In the genomic region with DNA sequence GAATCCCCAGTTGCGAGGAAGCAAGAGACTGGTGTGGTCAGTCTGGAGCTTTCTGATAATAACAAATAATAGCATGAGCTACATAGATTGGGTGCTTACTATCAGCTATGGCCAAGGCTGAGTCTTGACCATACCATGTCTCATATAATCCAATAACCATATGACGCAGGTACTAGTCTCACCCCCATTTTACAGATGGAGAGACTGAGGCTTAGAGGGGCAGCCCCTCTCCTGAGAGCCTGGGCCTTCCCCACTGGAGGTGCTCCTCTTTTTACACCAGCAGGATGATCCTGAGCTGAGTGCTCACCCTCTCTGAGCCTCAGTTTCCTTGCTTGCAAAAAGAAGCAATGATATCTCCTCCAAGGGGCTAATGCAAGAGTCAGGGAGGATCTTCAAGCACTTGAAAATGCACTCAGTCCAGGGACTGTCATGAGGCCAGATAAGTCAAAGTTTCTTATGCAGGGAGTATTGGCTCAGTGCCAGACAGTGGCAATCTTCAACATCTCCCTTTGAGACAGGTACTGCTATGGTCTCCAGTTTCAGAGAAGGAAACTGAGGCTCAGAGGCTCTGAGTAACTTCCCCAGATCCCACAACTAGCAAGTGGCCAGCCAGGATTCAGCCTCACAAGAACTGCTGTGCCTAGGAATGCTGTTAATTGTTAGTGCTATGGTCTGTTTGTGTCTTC, we compare ENCODE assay signal across 18 cellular contexts.
DNase-seq lines count a peak whose midpoint lies in the region; ATAC-seq, FAIRE-seq and TF ChIP-seq lines count a peak whose summit lies in the region.
"Had no signal": no experiment of that assay in that cellular context is flagged by ENCODE, and none has a peak within 500 bp of the region (broad histone marks: within the 10 kb centered on the region; RNA-seq: fewer than 3 reads in every experiment).

No MANE protein-coding gene starts in this region.

- no TSS peak for BruUV-seq in K562 (replicated peaks; lab: Mats Ljungman, UMichigan)

- H3K4me3 ChIP-seq in K562: no peak overlapping the region
- H3K4me3 ChIP-seq: GM23248, Peyer's patch, SJSA1 had no signal

- ATAC-seq in Right ventricle myocardium inferior (no peak), K562 (no peak; the same call in 2 of the 3 replicates)
- no peak for ATAC-seq in activated CD4-positive, CD25-positive, alpha-beta regulatory T cell treated with anti-CD3 and anti-CD28 coated beads, Interleukin-2, amount 50 U/mL, for 24 hours

- no peak overlapping the region for H3K9ac ChIP-seq in K562 (ENCODE audit: insufficient read depth in 1 of 2, low read depth in 2 of 2, low read length in 2 of 2)
- H3K9ac ChIP-seq: GM23248, KMS-11 had no signal

- TF ChIP-seq POLR2A in K562 (conservative IDR thresholded peaks at IDR 0.05): no peak

- peaks cover 0 to 10% of the 10 kb centered on the region in 2 experiments; a peak in 4 of 5 replicates for H3K27me3 ChIP-seq in K562 (ENCODE audit: control insufficient read depth in 2 of 2, insufficient read depth in 2 of 2, low read length in 2 of 2)
- H3K27me3 ChIP-seq: Peyer's patch, SJSA1 had no signal

- CTCF ChIA-PET in K562 (lab: Yijun Ruan, JAX; ENCODE audit: low intra/inter-chr PET ratio): no interaction called here

- TF ChIP-seq EP300 in K562 (IDR thresholded peaks at IDR 0.05; ENCODE audit: low read length): no peak

- H3K36me3 ChIP-seq in K562 (ENCODE audit: control insufficient read depth, insufficient read depth, low read length): no peaks in the 10 kb centered on the region
- H3K36me3 ChIP-seq: Peyer's patch, SJSA1 had no signal

- H3K4me1 ChIP-seq in K562 (replicated peaks in 1 of 2; ENCODE audit: control insufficient read depth in 2 of 2, insufficient read depth in 2 of 2, low read length in 2 of 2): peaks cover 6 to 9% of the 10 kb centered on the region in 2 experiments; a peak in 3 of 5 replicates
- H3K4me1 ChIP-seq: Peyer's patch, SJSA1 had no signal

- no peaks in the 10 kb centered on the region; the same call in 1 of the 2 replicates for H4K20me1 ChIP-seq in K562 (replicated peaks; ENCODE audit: control insufficient read depth, insufficient read depth, low read length)

- H3K79me2 ChIP-seq in K562 (ENCODE audit: control insufficient read depth, insufficient read depth, low read length): no peaks in the 10 kb centered on the region

- POLR2A ChIA-PET in K562 (lab: Yijun Ruan, JAX): no interaction called here

- no peaks in the 10 kb centered on the region for H3K9me3 ChIP-seq in K562 (replicated peaks; ENCODE audit: control insufficient read depth, insufficient read depth, low read depth, low read length)
- H3K9me3 ChIP-seq: Peyer's patch, SJSA1 had no signal

- peaks cover 4% of the 10 kb centered on the region for H3K9me1 ChIP-seq in K562 (ENCODE audit: control insufficient read depth, insufficient read depth, low read length)

- H2AFZ ChIP-seq in K562 (ENCODE audit: low read depth, low read length): 0 out of 2 replicates have a peak overlapping the region, but pooled peaks have one; percentile 40
- H2AFZ ChIP-seq: GM23248 had no signal

- no peak for TF ChIP-seq RAD21 in K562 (CRISPR knock-in tag; conservative IDR thresholded peaks at IDR 0.05 in 1 of 2, IDR thresholded peaks at IDR 0.05 in 1 of 2)

- H3K27ac ChIP-seq in K562 (ENCODE audit: extremely low read depth, low read depth, low read length): no peak overlapping the region
- H3K27ac ChIP-seq: GM23248, KMS-11, Peyer's patch, SJSA1 had no signal

- DNase-seq in cardiac septum (ENCODE audit: low spot score) (peak; percentile 46), Right ventricle myocardium inferior (ENCODE audit: missing footprints) (no peak), NCI-H69 (lab: John Stamatoyannopoulos, UW) (peak; percentile 5), K562 (ENCODE audit: extremely low read depth in 1 of 4, low spot score in 3 of 4) (peak in 2 of 4 experiments; percentile 11 to 24), mesenteric fat pad (ENCODE audit: low spot score) (peak; percentile 14), NCI-H1105 treated with DMSO at 0.1 percent for 48 hours (lab: John Stamatoyannopoulos, UW) (no peak)
- DNase-seq: CD4-positive, CD25-positive, alpha-beta regulatory T cell; GM23248; H9; HFFc6; NCI-H1105; NCI-H2081 treated with DMSO at 0.1 percent for 48 hours; NCI-H345; Peyer's patch; T-helper 1 cell had no signal

- no peak for FAIRE-seq in K562 (lab: Jason Lieb, UNC)

- in situ Hi-C loops in K562 (cut with MboI): no loop called here

- 6% methylated on average over 2 of the region's 2 CpGs for WGBS in K562 (ENCODE audit: insufficient coverage, low coverage, missing lambda C conversion rate)

- no peak for TF ChIP-seq CTCF in K562 (IDR thresholded peaks at IDR 0.05 in 2 of 3, conservative IDR thresholded peaks at IDR 0.05 in 1 of 3; ENCODE audit: insufficient read depth in 2 of 3, low read depth in 1 of 3, low read length in 3 of 3)

- intact Hi-C loops in cardiac septum (cut with DNase I) (no loop called here), Right ventricle myocardium inferior (cut with DNase I) (no loop called here), K562 (cut with micrococcal nuclease) (no loop called here)

- peak overlapping the region; percentile 52 for H3K4me2 ChIP-seq in K562 (ENCODE audit: insufficient read depth, low read length)
- H3K4me2 ChIP-seq: KMS-11 had no signal

TF ChIP-seq in K562, 482 proteins besides CTCF, POLR2A, EP300 and RAD21 (continues in another document):
- no peak for TF ChIP-seq ZNF668 (CRISPR knock-in tag; IDR thresholded peaks at IDR 0.05)
- peak; percentile 39; the same call in 1 of the 2 replicates for TF ChIP-seq ZNF24 (IDR thresholded peaks at IDR 0.05)
- TF ChIP-seq FOXP1 (CRISPR knock-in tag; IDR thresholded peaks at IDR 0.05): no peak
- TF ChIP-seq HDAC6 (IDR thresholded peaks at IDR 0.05; ENCODE audit: low read depth, low read length): no peak
- peak; percentile 96 for TF ChIP-seq NFIC (IDR thresholded peaks at IDR 0.05)
- TF ChIP-seq BACH1 (tag; IDR thresholded peaks at IDR 0.05): no peak
- TF ChIP-seq ZNF23 (CRISPR knock-in tag; IDR thresholded peaks at IDR 0.05): no peak
- TF ChIP-seq, protein P1, sequence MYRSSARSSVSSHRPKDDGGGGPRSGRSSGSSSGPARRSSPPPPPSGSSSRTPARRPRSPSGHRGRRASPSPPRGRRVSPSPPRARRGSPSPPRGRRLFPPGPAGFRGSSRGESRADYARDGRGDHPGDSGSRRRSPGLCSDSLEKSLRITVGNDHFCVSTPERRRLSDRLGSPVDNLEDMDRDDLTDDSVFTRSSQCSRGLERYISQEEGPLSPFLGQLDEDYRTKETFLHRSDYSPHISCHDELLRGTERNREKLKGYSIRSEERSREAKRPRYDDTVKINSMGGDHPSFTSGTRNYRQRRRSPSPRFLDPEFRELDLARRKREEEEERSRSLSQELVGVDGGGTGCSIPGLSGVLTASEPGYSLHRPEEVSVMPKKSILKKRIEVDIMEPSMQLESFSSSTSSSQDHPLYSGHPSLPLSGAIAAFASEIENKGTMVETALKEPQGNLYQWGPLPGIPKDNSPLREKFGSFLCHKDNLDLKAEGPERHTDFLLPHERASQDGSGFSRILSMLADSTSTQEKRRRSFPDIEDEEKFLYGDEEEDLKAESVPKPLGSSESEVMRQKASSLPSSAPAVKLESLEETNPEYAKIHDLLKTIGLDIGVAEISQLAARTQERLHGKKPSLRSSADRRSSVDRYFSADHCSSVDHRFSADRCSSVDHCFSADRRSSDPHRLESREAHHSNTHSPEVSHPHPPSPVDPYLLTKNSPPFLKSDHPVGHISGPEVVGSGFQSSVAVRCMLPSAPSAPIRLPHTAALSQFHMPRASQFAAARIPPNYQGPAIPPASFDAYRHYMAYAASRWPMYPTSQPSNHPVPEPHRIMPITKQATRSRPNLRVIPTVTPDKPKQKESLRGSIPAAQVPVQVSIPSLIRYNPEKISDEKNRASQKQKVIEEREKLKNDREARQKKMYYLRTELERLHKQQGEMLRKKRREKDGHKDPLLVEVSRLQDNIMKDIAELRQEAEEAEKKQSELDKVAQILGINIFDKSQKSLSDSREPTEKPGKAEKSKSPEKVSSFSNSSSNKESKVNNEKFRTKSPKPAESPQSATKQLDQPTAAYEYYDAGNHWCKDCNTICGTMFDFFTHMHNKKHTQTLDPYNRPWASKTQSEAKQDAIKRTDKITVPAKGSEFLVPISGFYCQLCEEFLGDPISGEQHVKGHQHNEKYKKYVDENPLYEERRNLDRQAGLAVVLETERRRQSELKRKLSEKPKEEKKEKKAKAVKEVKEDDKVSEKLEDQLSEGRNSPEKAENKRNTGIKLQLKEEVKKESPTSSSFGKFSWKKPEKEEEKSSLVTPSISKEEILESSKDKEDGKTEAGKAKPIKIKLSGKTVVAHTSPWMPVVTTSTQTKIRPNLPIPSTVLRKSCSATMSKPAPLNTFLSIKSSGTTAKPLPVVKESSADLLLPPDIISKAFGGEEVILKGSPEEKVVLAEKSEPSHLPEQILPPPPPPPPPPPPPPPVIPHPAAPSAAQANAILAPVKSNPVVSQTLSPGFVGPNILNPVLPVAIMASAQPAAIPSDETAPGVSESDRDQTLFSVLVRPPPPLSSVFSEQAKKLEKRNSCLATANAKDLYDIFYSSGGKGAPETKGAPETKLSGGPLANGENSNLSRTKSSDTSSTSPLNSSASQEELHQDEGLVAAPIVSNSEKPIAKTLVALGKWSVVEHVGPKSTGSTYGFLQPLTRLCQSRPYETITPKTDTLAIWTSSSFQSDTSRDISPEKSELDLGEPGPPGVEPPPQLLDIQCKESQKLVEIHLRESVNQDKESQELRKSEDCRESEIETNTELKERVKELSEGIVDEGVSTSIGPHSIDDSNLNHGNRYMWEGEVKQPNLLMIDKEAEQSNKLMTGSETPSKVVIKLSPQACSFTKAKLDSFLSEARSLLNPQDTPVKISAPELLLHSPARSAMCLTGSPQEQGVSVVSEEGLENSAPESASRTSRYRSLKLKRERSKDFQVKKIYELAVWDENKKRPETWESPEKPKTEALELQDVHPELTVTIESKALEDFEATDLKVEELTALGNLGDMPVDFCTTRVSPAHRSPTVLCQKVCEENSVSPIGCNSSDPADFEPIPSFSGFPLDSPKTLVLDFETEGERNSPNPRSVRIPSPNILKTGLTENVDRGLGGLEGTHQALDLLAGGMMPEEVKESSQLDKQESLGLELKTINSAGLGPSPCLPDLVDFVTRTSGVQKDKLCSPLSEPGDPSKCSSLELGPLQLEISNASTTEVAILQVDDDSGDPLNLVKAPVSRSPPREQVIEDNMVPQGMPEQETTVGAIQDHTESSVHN (IDR thresholded peaks at IDR 0.05; ENCODE audit: borderline replicate concordance in 1 of 2, low read depth in 1 of 2): no peak
- TF ChIP-seq BRF1 (IDR thresholded peaks at IDR 0.05; ENCODE audit: borderline replicate concordance, extremely low read depth, insufficient read length): no peak
- no peak for TF ChIP-seq HDGF (IDR thresholded peaks at IDR 0.05)
- TF ChIP-seq HDAC1 (IDR thresholded peaks at IDR 0.05): no peak
- TF ChIP-seq C11orf30 (IDR thresholded peaks at IDR 0.05; ENCODE audit: low read depth): no peak
- TF ChIP-seq ADNP (tag; IDR thresholded peaks at IDR 0.05): peak; percentile 85

Comparison
In these comparisons a context has a peak if more than half of its experiments do, and no peak if none do; other contexts are left out.
1. DNase-seq: peak in cardiac septum (single experiment), NCI-H69 (single experiment) and mesenteric fat pad (single experiment); none in Right ventricle myocardium inferior (single experiment) and NCI-H1105 treated with DMSO at 0.1 percent for 48 hours (single experiment).